ENCODE assay signal across 8 cellular contexts in genomic region chr17:63834431-63835166, GRCh38.
DNase-seq lines count a peak whose midpoint lies in the region; ATAC-seq and TF ChIP-seq lines count a peak whose summit lies in the region.

No MANE protein-coding gene starts in this region.

- no peak overlapping the region for H3K4me3 ChIP-seq in astrocyte of the spinal cord (ENCODE audit: low read depth, low read length)

- peak; percentile 87 for TF ChIP-seq CTCF in astrocyte of the spinal cord (IDR thresholded peaks at IDR 0.05; ENCODE audit: low read depth, low read length)

- in situ Hi-C loops in astrocyte of the spinal cord (cut with HindIII; ENCODE audit: low sequenced_read_pairs): no loop called here

- ATAC-seq in GM21529 (IDR thresholded peaks at IDR 0.05; ENCODE audit: unreplicated experiment) (peak; percentile 66), HG03097 (IDR thresholded peaks at IDR 0.05; ENCODE audit: low FRiP score, unreplicated experiment) (no peak)

- peak; percentile 95 for DNase-seq in DMS 273 (lab: John Stamatoyannopoulos, UW; ENCODE audit: unreplicated experiment)
- DNase-seq in NCI-H1048 (lab: John Stamatoyannopoulos, UW): peak; percentile 41
- peak; percentile 60 for DNase-seq in T follicular helper cell (ENCODE audit: low read depth)
- peak; percentile 85 for DNase-seq in astrocyte of the spinal cord (ENCODE audit: low read depth, low spot score)
- DNase-seq in inferior parietal cortex (ENCODE audit: extremely low spot score): peak; percentile 71
- peak in 2 of 3 experiments; percentile 38 to 49 for DNase-seq in stimulated activated CD4-positive, alpha-beta T cell treated with anti-CD3 and anti-CD28 coated beads, TNF-alpha, amount 100 ng/mL, for 24 hours (ENCODE audit: low read depth in 3 of 3)

Comparison
In these comparisons a context has a peak if more than half of its experiments do, and no peak if none do; other contexts are left out.
1. DNase-seq: peak in every context shown above with its lines; median percentile 95 in DMS 273; 85 in astrocyte of the spinal cord; 71 in inferior parietal cortex; 60 in T follicular helper cell; 44 in stimulated activated CD4-positive, alpha-beta T cell treated with anti-CD3 and anti-CD28 coated beads, TNF-alpha, amount 100 ng/mL, for 24 hours; 41 in NCI-H1048.